Comparison of ENCODE assay signal across 25 cellular contexts in genomic region chr7:2257651-2258050, GRCh38. TPM values are rescaled to one million over a fixed set of nuclear protein-coding genes. Genes with fewer than 3 reads are reported as not detected.
DNase-seq lines count a peak whose midpoint lies in the region; ATAC-seq and TF ChIP-seq lines count a peak whose summit lies in the region.
"Had no signal": no experiment of that assay in that cellular context is flagged by ENCODE, and none has a peak within 500 bp of the region (broad histone marks: within the 10 kb centered on the region; RNA-seq: fewer than 3 reads in every experiment).

No MANE protein-coding gene starts in this region.

- H3K36me3 ChIP-seq in BLaER1 treated with 17β-estradiol and CSF1 and Interleukin-3, amounts not matched to agents 10 nM and 100 nM: peaks cover 37 to 88% (median 47%) of the 10 kb centered on the region in 11 experiments
- H3K36me3 ChIP-seq in HUES6 (ENCODE audit: control insufficient read depth, insufficient read depth, low read length) (peaks cover 72% of the 10 kb centered on the region), endodermal cell (ENCODE audit: control insufficient read depth, insufficient read depth, low read length) (no peaks in the 10 kb centered on the region), smooth muscle cell (ENCODE audit: low read depth) (no peaks in the 10 kb centered on the region)

- ATAC-seq in stimulated activated naive B cell treated with anti-CD40 and anti-IgM and Interleukin-4, amounts not matched to agents 10 μg/mL and 1 μg/mL and 100 μg/mL, for 72 hours (replicated peaks): no peak
- ATAC-seq: A549, GM12878, GM23338, HCT116, Panc1 had no signal

- no peak overlapping the region for H3K4me3 Mint-ChIP-seq in endodermal cell
- peak overlapping the region in 1 of 2 donors; percentile 15 for H3K4me3 Mint-ChIP-seq in stimulated activated naive B cell treated with anti-CD40 and anti-IgM and Interleukin-4, amounts not matched to agents 10 μg/mL and 1 μg/mL and 100 μg/mL, for 72 hours
- H3K4me3 Mint-ChIP-seq: CD14-positive monocyte, GM23338 had no signal

- H3K4me1 ChIP-seq in BLaER1 treated with 17β-estradiol and CSF1 and Interleukin-3, amounts not matched to agents 10 nM and 100 nM: peaks cover 62 to 84% (median 70%) of the 10 kb centered on the region in 10 experiments
- no peaks in the 10 kb centered on the region for H3K4me1 ChIP-seq in HUES6 (ENCODE audit: control insufficient read depth, insufficient read depth, low read length)
- H3K4me1 ChIP-seq in endodermal cell (ENCODE audit: control insufficient read depth, insufficient read depth, low read length): no peaks in the 10 kb centered on the region
- no peaks in the 10 kb centered on the region for H3K4me1 ChIP-seq in smooth muscle cell (ENCODE audit: low read depth)

- H2AFZ ChIP-seq in smooth muscle cell (ENCODE audit: low read depth): no peak overlapping the region
- H2AFZ ChIP-seq: GM23338 had no signal

- no peaks in the 10 kb centered on the region for H3K9me3 ChIP-seq in BLaER1 treated with 17β-estradiol and CSF1 and Interleukin-3, amounts not matched to agents 10 nM and 100 nM (replicated peaks in 1 of 11)
- H3K9me3 ChIP-seq in HUES6 (ENCODE audit: control insufficient read depth, insufficient read depth, low read depth, low read length) (no peaks in the 10 kb centered on the region), endodermal cell (ENCODE audit: control insufficient read depth, low read length) (no peaks in the 10 kb centered on the region), smooth muscle cell (replicated peaks; ENCODE audit: low read depth) (no peaks in the 10 kb centered on the region)
- H3K9me3 ChIP-seq: A549 had no signal

- peaks cover 0 to 13% (median 0%) of the 10 kb centered on the region in 11 experiments; a peak in 5 of 22 replicates for H3K27me3 ChIP-seq in BLaER1 treated with 17β-estradiol and CSF1 and Interleukin-3, amounts not matched to agents 10 nM and 100 nM
- H3K27me3 ChIP-seq in HUES6 (ENCODE audit: control insufficient read depth, insufficient read depth, low read length): no peaks in the 10 kb centered on the region
- H3K27me3 ChIP-seq in endodermal cell (ENCODE audit: control insufficient read depth, insufficient read depth, low read length, poor library complexity, severe bottlenecking): no peaks in the 10 kb centered on the region
- no peaks in the 10 kb centered on the region for H3K27me3 ChIP-seq in smooth muscle cell (ENCODE audit: low read depth)

- peak overlapping the region in 8 of 11 experiments; percentile 87 to 99 (median 98); a peak in 17 of 22 replicates for H3K4me2 ChIP-seq in BLaER1 treated with 17β-estradiol and CSF1 and Interleukin-3, amounts not matched to agents 10 nM and 100 nM
- no peak overlapping the region for H3K4me2 ChIP-seq in smooth muscle cell
- H3K4me2 ChIP-seq: A549, GM23338 had no signal

- 91 to 94% methylated on average over 12 to 15 of the region's 17 CpGs for WGBS in endodermal cell (ENCODE audit: insufficient coverage in 1 of 2, insufficient read length in 1 of 2), 2 experiments
- 92% methylated on average over 16 of the region's 17 CpGs for WGBS in smooth muscle cell (ENCODE audit: low lambda C conversion rate)

- H3K27ac Mint-ChIP-seq in endodermal cell: peak overlapping the region; percentile 55
- peak overlapping the region; percentile 86 for H3K27ac Mint-ChIP-seq in stimulated activated naive B cell treated with anti-CD40 and anti-IgM and Interleukin-4, amounts not matched to agents 10 μg/mL and 1 μg/mL and 100 μg/mL, for 72 hours
- H3K27ac Mint-ChIP-seq: CD14-positive monocyte; CD8-positive, alpha-beta memory T cell; GM23338 had no signal

- H3K27ac ChIP-seq in BLaER1 treated with 17β-estradiol and CSF1 and Interleukin-3, amounts not matched to agents 10 nM and 100 nM: no peak overlapping the region
- H3K27ac ChIP-seq in HUES6 (ENCODE audit: low read depth, low read length) (0 out of 2 replicates have a peak overlapping the region, but pooled peaks have one; percentile 18), endodermal cell (ENCODE audit: low read depth, low read length) (no peak overlapping the region), smooth muscle cell (ENCODE audit: low read depth) (no peak overlapping the region)
- H3K27ac ChIP-seq: A549 had no signal

- no peaks in the 10 kb centered on the region for H3K4me1 Mint-ChIP-seq in endodermal cell
- H3K4me1 Mint-ChIP-seq in stimulated activated naive B cell treated with anti-CD40 and anti-IgM and Interleukin-4, amounts not matched to agents 10 μg/mL and 1 μg/mL and 100 μg/mL, for 72 hours: peaks cover 55 to 89% of the 10 kb centered on the region in 2 donors
- H3K4me1 Mint-ChIP-seq: GM23338 had no signal

- peaks cover 8 to 97% (median 38%) of the 10 kb centered on the region in 11 experiments; a peak in 17 of 22 replicates for H4K20me1 ChIP-seq in BLaER1 treated with 17β-estradiol and CSF1 and Interleukin-3, amounts not matched to agents 10 nM and 100 nM
- no peaks in the 10 kb centered on the region for H4K20me1 ChIP-seq in smooth muscle cell (ENCODE audit: low read depth)

- peaks cover 45% of the 10 kb centered on the region for H3K36me3 Mint-ChIP-seq in endodermal cell (ENCODE audit: low read depth)
- H3K36me3 Mint-ChIP-seq in stimulated activated naive B cell treated with anti-CD40 and anti-IgM and Interleukin-4, amounts not matched to agents 10 μg/mL and 1 μg/mL and 100 μg/mL, for 72 hours: peaks cover 76 to 90% of the 10 kb centered on the region in 2 donors

- H3K4me3 ChIP-seq in BLaER1 treated with 17β-estradiol and CSF1 and Interleukin-3, amounts not matched to agents 10 nM and 100 nM: no peak overlapping the region
- no peak overlapping the region for H3K4me3 ChIP-seq in HUES6 (ENCODE audit: low read depth, low read length)
- no peak overlapping the region for H3K4me3 ChIP-seq in endodermal cell (ENCODE audit: low read length)
- H3K4me3 ChIP-seq in smooth muscle cell: no peak overlapping the region
- H3K4me3 ChIP-seq: A549, GM12878, GM23338 had no signal

- TF ChIP-seq CTCF in endodermal cell (conservative IDR thresholded peaks at IDR 0.05) (no peak), smooth muscle cell (IDR thresholded peaks at IDR 0.05; ENCODE audit: borderline replicate concordance, insufficient read depth, poor library complexity, severe bottlenecking) (no peak)

- no peaks in the 10 kb centered on the region for H3K9me3 Mint-ChIP-seq in endodermal cell
- H3K9me3 Mint-ChIP-seq in stimulated activated naive B cell treated with anti-CD40 and anti-IgM and Interleukin-4, amounts not matched to agents 10 μg/mL and 1 μg/mL and 100 μg/mL, for 72 hours: no peaks in the 10 kb centered on the region
- H3K9me3 Mint-ChIP-seq: CD8-positive, alpha-beta memory T cell; GM23338 had no signal

- H3K27me3 Mint-ChIP-seq in endodermal cell (ENCODE audit: insufficient read depth): no peaks in the 10 kb centered on the region
- H3K27me3 Mint-ChIP-seq in stimulated activated naive B cell treated with anti-CD40 and anti-IgM and Interleukin-4, amounts not matched to agents 10 μg/mL and 1 μg/mL and 100 μg/mL, for 72 hours: no peaks in the 10 kb centered on the region
- H3K27me3 Mint-ChIP-seq: CD8-positive, alpha-beta memory T cell had no signal

- peak overlapping the region in 2 of 11 experiments; percentile 13 to 68; a peak in 1 of 22 replicates for H3K9ac ChIP-seq in BLaER1 treated with 17β-estradiol and CSF1 and Interleukin-3, amounts not matched to agents 10 nM and 100 nM
- peak overlapping the region; percentile 24 for H3K9ac ChIP-seq in HUES6 (ENCODE audit: low read length)
- no peak overlapping the region for H3K9ac ChIP-seq in endodermal cell (ENCODE audit: extremely low read depth, low read length, poor library complexity, severe bottlenecking)
- H3K9ac ChIP-seq in smooth muscle cell (ENCODE audit: low read depth): no peak overlapping the region

- peak; percentile 47 for DNase-seq in endodermal cell
- DNase-seq in stimulated activated naive B cell treated with anti-CD40 and anti-IgM and Interleukin-4, amounts not matched to agents 10 μg/mL and 1 μg/mL and 100 μg/mL, for 72 hours: no peak
- DNase-seq in smooth muscle cell (lab: John Stamatoyannopoulos, UW; ENCODE audit: unreplicated experiment): no peak
- DNase-seq in activated naive CD4-positive, alpha-beta T cell treated with Interleukin-2 at 50 U/mL for 16 hours: no peak
- no peak for DNase-seq in pons (ENCODE audit: low spot score)
- DNase-seq: AML-193; CD8-positive, alpha-beta memory T cell; DMS 273 treated with DMSO at 0.1 percent for 48 hours; DMS79; EL; GDM1; NCI-H1048; NCI-H1417 treated with DMSO at 0.1 percent for 48 hours; NCI-H1694 treated with DMSO at 0.1 percent for 48 hours; NCI-H2081; NCI-H2227 treated with DMSO at 0.1 percent for 48 hours; NCI-H526 treated with DMSO at 0.1 percent for 48 hours had no signal

- no peaks in the 10 kb centered on the region for H3K79me2 ChIP-seq in smooth muscle cell (ENCODE audit: low read depth)

- no peaks in the 10 kb centered on the region for H3F3A ChIP-seq in smooth muscle cell (ENCODE audit: low read depth)

RNA-seq across cellular contexts. Expression of gene NUDT1, which starts 15.6 kb away (rescaled TPM):
- total RNA-seq in endodermal cell (10 to 100 TPM; 56.0 to 84.7 TPM), smooth muscle cell (17.8 and 20.7 TPM in 2 replicates)
- 64.0 TPM for polyA plus RNA-seq in endodermal cell (2013, experiment 1 of 2)
- polyA plus RNA-seq in endodermal cell (2013, experiment 2 of 2): 61.0 TPM
- 46.0 and 51.2 TPM in 2 replicates for polyA plus RNA-seq in smooth muscle cell

RNA-seq across cellular contexts. Expression of gene MRM2, which starts 15.6 kb away (rescaled TPM):
- total RNA-seq in endodermal cell: 10 to 100 TPM; 38.9 TPM
- 33.3 TPM for polyA plus RNA-seq in endodermal cell (2013, experiment 1 of 2)
- polyA plus RNA-seq in endodermal cell (2013, experiment 2 of 2): 31.5 TPM
- total RNA-seq in smooth muscle cell: 13.0 and 17.1 TPM in 2 replicates
- polyA plus RNA-seq in smooth muscle cell: 30.8 and 34.8 TPM in 2 replicates

RNA-seq across cellular contexts. Expression of gene MAD1L1, which starts 24.9 kb away (rescaled TPM):
- total RNA-seq in endodermal cell (10 to 100 TPM; 59.1 to 61.4 TPM), smooth muscle cell (25.0 and 60.7 TPM in 2 replicates)
- polyA plus RNA-seq in endodermal cell (2013, experiment 1 of 2): 33.1 TPM
- polyA plus RNA-seq in endodermal cell (2013, experiment 2 of 2): 29.4 TPM
- polyA plus RNA-seq in smooth muscle cell: 33.4 and 38.4 TPM in 2 replicates

RNA-seq across cellular contexts. Expression of gene SNX8, which starts 56.6 kb away (rescaled TPM):
- total RNA-seq in endodermal cell (10 to 100 TPM; 53.0 to 53.2 TPM), smooth muscle cell (12.8 and 49.9 TPM in 2 replicates)
- 21.3 TPM for polyA plus RNA-seq in endodermal cell (2013, experiment 1 of 2)
- 25.2 TPM for polyA plus RNA-seq in endodermal cell (2013, experiment 2 of 2)
- 46.9 and 56.4 TPM in 2 replicates for polyA plus RNA-seq in smooth muscle cell
